ENCODE assay signal across 10 cellular contexts in the genomic region with DNA sequence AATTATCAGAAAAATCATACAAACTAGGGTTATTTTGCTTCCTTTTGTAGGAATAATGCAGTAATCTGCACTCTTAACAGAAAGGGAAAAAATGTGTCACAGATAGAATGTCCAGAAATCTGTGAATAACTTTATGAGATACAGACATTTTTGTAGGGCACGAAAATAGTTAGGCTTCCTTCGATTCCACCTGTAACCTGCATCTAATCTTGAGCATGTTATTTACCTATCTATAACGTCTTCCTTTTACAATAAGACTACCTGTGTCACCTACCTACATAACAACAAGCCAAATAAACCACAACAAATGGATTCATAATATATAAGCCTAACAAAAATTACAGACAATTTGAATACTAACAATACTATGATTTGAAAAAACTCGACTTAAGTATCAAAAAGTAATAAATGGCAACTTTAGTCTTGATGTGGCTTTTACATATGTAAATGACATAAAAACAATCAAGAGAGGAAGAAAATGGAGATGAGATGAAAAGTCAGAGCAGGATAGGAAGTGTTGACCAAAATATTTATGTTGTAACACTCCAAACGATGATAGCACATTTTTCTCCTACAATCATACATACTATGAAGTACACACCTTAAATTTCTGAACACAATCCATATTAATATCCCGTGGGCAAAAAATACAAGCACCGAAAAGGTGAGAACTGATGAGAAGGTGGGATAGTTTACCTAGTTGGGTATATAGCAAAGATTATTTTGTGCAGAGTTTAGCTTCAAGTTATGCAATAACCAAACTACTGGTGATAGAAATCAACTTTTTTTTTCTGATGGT. TPM values are rescaled to one million over a fixed set of nuclear protein-coding genes. Genes with fewer than 3 reads are reported as not detected.
DNase-seq lines count a peak whose midpoint lies in the region; ATAC-seq and TF ChIP-seq lines count a peak whose summit lies in the region.
"Had no signal": no experiment of that assay in that cellular context is flagged by ENCODE, and none has a peak within 500 bp of the region (broad histone marks: within the 10 kb centered on the region; RNA-seq: fewer than 3 reads in every experiment).

No MANE protein-coding gene starts in this region.

- H3K4me1 Mint-ChIP-seq in activated T-cell treated with anti-CD3 and anti-CD28 coated beads, Interleukin-2, amount 50 U/mL, for 72 hours (ENCODE audit: low read depth), result peaks cover 77% of the 10 kb centered on the region
- H3K4me1 Mint-ChIP-seq in T-cell, result peaks cover 68 to 85% (median 72%) of the 10 kb centered on the region in 3 donors
- peaks cover 43 to 65% of the 10 kb centered on the region in 2 donors for H3K4me1 Mint-ChIP-seq in stimulated activated naive B cell treated with anti-CD40 and anti-IgM and Interleukin-4, amounts not matched to agents 10 μg/mL and 1 μg/mL and 100 μg/mL, for 72 hours

- POLR2A ChIA-PET in T-cell (lab: Charles Lee), result interaction anchor here (0.5 to 11.7 kb wide), 9 partner anchors 13 to 67 kb away, joined by 3 to 147 read pairs (median 7); partner anchors contain the start of gene STAT5A (in 1 of the 2)

- no peak for ATAC-seq in activated T-cell treated with anti-CD3 and anti-CD28 coated beads, Interleukin-2, amount 50 U/mL, for 72 hours (replicated peaks in 1 of 2)
- peak in 1 of 4 experiments; percentile 17 for ATAC-seq in T-cell (replicated peaks in 1 of 4)
- no peak for ATAC-seq in stimulated activated naive B cell treated with anti-CD40 and anti-IgM and Interleukin-4, amounts not matched to agents 10 μg/mL and 1 μg/mL and 100 μg/mL, for 72 hours (replicated peaks)
- ATAC-seq: lower lobe of right lung had no signal

- H3K27me3 Mint-ChIP-seq in activated T-cell treated with anti-CD3 and anti-CD28 coated beads, Interleukin-2, amount 50 U/mL, for 72 hours (ENCODE audit: low read depth), result no peaks in the 10 kb centered on the region
- no peaks in the 10 kb centered on the region for H3K27me3 Mint-ChIP-seq in T-cell
- no peaks in the 10 kb centered on the region for H3K27me3 Mint-ChIP-seq in stimulated activated naive B cell treated with anti-CD40 and anti-IgM and Interleukin-4, amounts not matched to agents 10 μg/mL and 1 μg/mL and 100 μg/mL, for 72 hours

- peak overlapping the region; percentile 86 for H3K27ac Mint-ChIP-seq in activated T-cell treated with anti-CD3 and anti-CD28 coated beads, Interleukin-2, amount 50 U/mL, for 72 hours
- H3K27ac Mint-ChIP-seq in T-cell, result peak overlapping the region; percentile 92 to 95
- peak overlapping the region; percentile 79 for H3K27ac Mint-ChIP-seq in stimulated activated naive B cell treated with anti-CD40 and anti-IgM and Interleukin-4, amounts not matched to agents 10 μg/mL and 1 μg/mL and 100 μg/mL, for 72 hours

- peak; percentile 20 for TF ChIP-seq POLR2A in erythroblast (IDR thresholded peaks at IDR 0.05; ENCODE audit: low read length)

- H3K4me3 Mint-ChIP-seq in activated T-cell treated with anti-CD3 and anti-CD28 coated beads, Interleukin-2, amount 50 U/mL, for 72 hours, result peak overlapping the region; percentile 88 to 89
- peak overlapping the region; percentile 95 to 100 (median 96) for H3K4me3 Mint-ChIP-seq in T-cell
- peak overlapping the region; percentile 58 to 61 for H3K4me3 Mint-ChIP-seq in stimulated activated naive B cell treated with anti-CD40 and anti-IgM and Interleukin-4, amounts not matched to agents 10 μg/mL and 1 μg/mL and 100 μg/mL, for 72 hours

- no peaks in the 10 kb centered on the region for H3K9me3 Mint-ChIP-seq in activated T-cell treated with anti-CD3 and anti-CD28 coated beads, Interleukin-2, amount 50 U/mL, for 72 hours
- H3K9me3 Mint-ChIP-seq in T-cell, result no peaks in the 10 kb centered on the region
- no peaks in the 10 kb centered on the region for H3K9me3 Mint-ChIP-seq in stimulated activated naive B cell treated with anti-CD40 and anti-IgM and Interleukin-4, amounts not matched to agents 10 μg/mL and 1 μg/mL and 100 μg/mL, for 72 hours

- peaks cover 11 to 16% of the 10 kb centered on the region in 2 donors for H3K36me3 Mint-ChIP-seq in activated T-cell treated with anti-CD3 and anti-CD28 coated beads, Interleukin-2, amount 50 U/mL, for 72 hours (ENCODE audit: insufficient read depth in 2 of 2)
- peaks cover 13% of the 10 kb centered on the region for H3K36me3 Mint-ChIP-seq in T-cell
- peaks cover 4 to 22% of the 10 kb centered on the region in 2 donors for H3K36me3 Mint-ChIP-seq in stimulated activated naive B cell treated with anti-CD40 and anti-IgM and Interleukin-4, amounts not matched to agents 10 μg/mL and 1 μg/mL and 100 μg/mL, for 72 hours

- no peak for DNase-seq in activated T-cell treated with anti-CD3 and anti-CD28 coated beads, Interleukin-2, amount 50 U/mL, for 72 hours
- DNase-seq in activated T-cell treated with anti-CD3 and anti-CD28 coated beads, Interleukin-2, amount 50 U/mL, for 48 hours, result no peak
- no peak for DNase-seq in T-cell
- DNase-seq in erythroblast (lab: John Stamatoyannopoulos, UW), result peak in 1 of 2 experiments; percentile 65
- DNase-seq in stimulated activated naive B cell treated with anti-CD40 and anti-IgM and Interleukin-4, amounts not matched to agents 10 μg/mL and 1 μg/mL and 100 μg/mL, for 72 hours, result no peak
- no peak for DNase-seq in effector CD8-positive, alpha-beta T cell (lab: John Stamatoyannopoulos, UW)
- DNase-seq in hippocampal formation (lab: John Stamatoyannopoulos, UW), result no peak
- DNase-seq in GM03348 (ENCODE audit: low spot score), result no peak
- DNase-seq: lower lobe of right lung, tibial artery had no signal

- CTCF ChIA-PET in T-cell (lab: Charles Lee), result interaction anchor here (0.6 to 3.7 kb wide), 9 partner anchors 13 to 1386 kb away, joined by 3 to 19 read pairs (median 5); partner anchors contain the start of gene NAGLU (in 1 of the 2)

RNA-seq across cellular contexts. Expression of gene STAT5B, which starts 2.5 kb away (rescaled TPM):
- 100 to 1,000 TPM; 252 to 269 TPM for total RNA-seq in activated T-cell treated with anti-CD3 and anti-CD28 coated beads, Interleukin-2, amount 50 U/mL, for 72 hours
- 100 to 1,000 TPM; 178 to 205 (median 186) TPM for total RNA-seq in T-cell

RNA-seq across cellular contexts. Expression of gene STAT5A, which starts 14.6 kb away (rescaled TPM):
- 100 to 1,000 TPM; 243 to 264 TPM for total RNA-seq in activated T-cell treated with anti-CD3 and anti-CD28 coated beads, Interleukin-2, amount 50 U/mL, for 72 hours
- total RNA-seq in T-cell, result 100 to 1,000 TPM; 141 to 160 (median 147) TPM
